1 cellular context compared by ENCODE assay signal in the genomic region with DNA sequence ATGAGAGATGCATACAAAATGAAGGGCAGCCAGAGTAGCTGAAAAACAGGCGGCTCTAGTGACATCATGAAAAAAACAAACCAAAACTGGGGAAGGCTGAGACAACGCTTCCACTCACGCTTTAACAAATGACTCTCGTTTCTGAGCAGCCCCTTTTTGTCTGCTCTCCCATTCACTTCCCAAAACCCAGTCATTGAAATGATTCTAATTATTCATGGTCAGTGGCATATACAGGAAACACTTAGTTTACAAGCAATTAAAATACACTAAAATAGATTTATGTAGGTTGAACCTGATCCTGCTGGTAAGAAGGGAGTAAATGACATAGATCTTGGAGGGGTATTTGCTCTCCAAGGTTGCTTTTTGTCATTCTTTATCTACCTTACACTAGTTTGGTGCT.
TF ChIP-seq lines count a peak whose summit lies in the region.

No MANE protein-coding gene starts in this region.

TF ChIP-seq in K562, 482 proteins besides CTCF, POLR2A, EP300 and RAD21 (continued from another document):
- TF ChIP-seq, protein P1, sequence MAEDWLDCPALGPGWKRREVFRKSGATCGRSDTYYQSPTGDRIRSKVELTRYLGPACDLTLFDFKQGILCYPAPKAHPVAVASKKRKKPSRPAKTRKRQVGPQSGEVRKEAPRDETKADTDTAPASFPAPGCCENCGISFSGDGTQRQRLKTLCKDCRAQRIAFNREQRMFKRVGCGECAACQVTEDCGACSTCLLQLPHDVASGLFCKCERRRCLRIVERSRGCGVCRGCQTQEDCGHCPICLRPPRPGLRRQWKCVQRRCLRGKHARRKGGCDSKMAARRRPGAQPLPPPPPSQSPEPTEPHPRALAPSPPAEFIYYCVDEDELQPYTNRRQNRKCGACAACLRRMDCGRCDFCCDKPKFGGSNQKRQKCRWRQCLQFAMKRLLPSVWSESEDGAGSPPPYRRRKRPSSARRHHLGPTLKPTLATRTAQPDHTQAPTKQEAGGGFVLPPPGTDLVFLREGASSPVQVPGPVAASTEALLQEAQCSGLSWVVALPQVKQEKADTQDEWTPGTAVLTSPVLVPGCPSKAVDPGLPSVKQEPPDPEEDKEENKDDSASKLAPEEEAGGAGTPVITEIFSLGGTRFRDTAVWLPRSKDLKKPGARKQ (CRISPR knock-in tag; IDR thresholded peaks at IDR 0.05): no peak
- TF ChIP-seq, protein P2, sequence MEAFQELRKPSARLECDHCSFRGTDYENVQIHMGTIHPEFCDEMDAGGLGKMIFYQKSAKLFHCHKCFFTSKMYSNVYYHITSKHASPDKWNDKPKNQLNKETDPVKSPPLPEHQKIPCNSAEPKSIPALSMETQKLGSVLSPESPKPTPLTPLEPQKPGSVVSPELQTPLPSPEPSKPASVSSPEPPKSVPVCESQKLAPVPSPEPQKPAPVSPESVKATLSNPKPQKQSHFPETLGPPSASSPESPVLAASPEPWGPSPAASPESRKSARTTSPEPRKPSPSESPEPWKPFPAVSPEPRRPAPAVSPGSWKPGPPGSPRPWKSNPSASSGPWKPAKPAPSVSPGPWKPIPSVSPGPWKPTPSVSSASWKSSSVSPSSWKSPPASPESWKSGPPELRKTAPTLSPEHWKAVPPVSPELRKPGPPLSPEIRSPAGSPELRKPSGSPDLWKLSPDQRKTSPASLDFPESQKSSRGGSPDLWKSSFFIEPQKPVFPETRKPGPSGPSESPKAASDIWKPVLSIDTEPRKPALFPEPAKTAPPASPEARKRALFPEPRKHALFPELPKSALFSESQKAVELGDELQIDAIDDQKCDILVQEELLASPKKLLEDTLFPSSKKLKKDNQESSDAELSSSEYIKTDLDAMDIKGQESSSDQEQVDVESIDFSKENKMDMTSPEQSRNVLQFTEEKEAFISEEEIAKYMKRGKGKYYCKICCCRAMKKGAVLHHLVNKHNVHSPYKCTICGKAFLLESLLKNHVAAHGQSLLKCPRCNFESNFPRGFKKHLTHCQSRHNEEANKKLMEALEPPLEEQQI (IDR thresholded peaks at IDR 0.05): no peak
- TF ChIP-seq, protein P3, sequence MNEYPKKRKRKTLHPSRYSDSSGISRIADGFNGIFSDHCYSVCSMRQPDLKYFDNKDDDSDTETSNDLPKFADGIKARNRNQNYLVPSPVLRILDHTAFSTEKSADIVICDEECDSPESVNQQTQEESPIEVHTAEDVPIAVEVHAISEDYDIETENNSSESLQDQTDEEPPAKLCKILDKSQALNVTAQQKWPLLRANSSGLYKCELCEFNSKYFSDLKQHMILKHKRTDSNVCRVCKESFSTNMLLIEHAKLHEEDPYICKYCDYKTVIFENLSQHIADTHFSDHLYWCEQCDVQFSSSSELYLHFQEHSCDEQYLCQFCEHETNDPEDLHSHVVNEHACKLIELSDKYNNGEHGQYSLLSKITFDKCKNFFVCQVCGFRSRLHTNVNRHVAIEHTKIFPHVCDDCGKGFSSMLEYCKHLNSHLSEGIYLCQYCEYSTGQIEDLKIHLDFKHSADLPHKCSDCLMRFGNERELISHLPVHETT (CRISPR knock-in tag; conservative IDR thresholded peaks at IDR 0.05 in 1 of 2, IDR thresholded peaks at IDR 0.05 in 1 of 2): no peak
- TF ChIP-seq SRF (CRISPR knock-in tag; IDR thresholded peaks at IDR 0.05) (no peak), HDAC8 (tag; IDR thresholded peaks at IDR 0.05) (no peak), CBFB (CRISPR knock-in tag; IDR thresholded peaks at IDR 0.05) (no peak), HNRNPUL1 (IDR thresholded peaks at IDR 0.05; ENCODE audit: low read length) (no peak), SRSF3 (IDR thresholded peaks at IDR 0.05; ENCODE audit: insufficient read depth, low read length) (no peak), ETV1 (tag; conservative IDR thresholded peaks at IDR 0.05; ENCODE audit: low read depth) (no peak)
- TF ChIP-seq, protein P4, sequence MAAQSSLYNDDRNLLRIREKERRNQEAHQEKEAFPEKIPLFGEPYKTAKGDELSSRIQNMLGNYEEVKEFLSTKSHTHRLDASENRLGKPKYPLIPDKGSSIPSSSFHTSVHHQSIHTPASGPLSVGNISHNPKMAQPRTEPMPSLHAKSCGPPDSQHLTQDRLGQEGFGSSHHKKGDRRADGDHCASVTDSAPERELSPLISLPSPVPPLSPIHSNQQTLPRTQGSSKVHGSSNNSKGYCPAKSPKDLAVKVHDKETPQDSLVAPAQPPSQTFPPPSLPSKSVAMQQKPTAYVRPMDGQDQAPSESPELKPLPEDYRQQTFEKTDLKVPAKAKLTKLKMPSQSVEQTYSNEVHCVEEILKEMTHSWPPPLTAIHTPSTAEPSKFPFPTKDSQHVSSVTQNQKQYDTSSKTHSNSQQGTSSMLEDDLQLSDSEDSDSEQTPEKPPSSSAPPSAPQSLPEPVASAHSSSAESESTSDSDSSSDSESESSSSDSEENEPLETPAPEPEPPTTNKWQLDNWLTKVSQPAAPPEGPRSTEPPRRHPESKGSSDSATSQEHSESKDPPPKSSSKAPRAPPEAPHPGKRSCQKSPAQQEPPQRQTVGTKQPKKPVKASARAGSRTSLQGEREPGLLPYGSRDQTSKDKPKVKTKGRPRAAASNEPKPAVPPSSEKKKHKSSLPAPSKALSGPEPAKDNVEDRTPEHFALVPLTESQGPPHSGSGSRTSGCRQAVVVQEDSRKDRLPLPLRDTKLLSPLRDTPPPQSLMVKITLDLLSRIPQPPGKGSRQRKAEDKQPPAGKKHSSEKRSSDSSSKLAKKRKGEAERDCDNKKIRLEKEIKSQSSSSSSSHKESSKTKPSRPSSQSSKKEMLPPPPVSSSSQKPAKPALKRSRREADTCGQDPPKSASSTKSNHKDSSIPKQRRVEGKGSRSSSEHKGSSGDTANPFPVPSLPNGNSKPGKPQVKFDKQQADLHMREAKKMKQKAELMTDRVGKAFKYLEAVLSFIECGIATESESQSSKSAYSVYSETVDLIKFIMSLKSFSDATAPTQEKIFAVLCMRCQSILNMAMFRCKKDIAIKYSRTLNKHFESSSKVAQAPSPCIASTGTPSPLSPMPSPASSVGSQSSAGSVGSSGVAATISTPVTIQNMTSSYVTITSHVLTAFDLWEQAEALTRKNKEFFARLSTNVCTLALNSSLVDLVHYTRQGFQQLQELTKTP (IDR thresholded peaks at IDR 0.05; ENCODE audit: low read depth in 1 of 2, partially characterized antibody in 2 of 2): no peak
- TF ChIP-seq, protein P5, sequence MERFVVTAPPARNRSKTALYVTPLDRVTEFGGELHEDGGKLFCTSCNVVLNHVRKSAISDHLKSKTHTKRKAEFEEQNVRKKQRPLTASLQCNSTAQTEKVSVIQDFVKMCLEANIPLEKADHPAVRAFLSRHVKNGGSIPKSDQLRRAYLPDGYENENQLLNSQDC (CRISPR knock-in tag; IDR thresholded peaks at IDR 0.05): no peak
